In the genomic region with DNA sequence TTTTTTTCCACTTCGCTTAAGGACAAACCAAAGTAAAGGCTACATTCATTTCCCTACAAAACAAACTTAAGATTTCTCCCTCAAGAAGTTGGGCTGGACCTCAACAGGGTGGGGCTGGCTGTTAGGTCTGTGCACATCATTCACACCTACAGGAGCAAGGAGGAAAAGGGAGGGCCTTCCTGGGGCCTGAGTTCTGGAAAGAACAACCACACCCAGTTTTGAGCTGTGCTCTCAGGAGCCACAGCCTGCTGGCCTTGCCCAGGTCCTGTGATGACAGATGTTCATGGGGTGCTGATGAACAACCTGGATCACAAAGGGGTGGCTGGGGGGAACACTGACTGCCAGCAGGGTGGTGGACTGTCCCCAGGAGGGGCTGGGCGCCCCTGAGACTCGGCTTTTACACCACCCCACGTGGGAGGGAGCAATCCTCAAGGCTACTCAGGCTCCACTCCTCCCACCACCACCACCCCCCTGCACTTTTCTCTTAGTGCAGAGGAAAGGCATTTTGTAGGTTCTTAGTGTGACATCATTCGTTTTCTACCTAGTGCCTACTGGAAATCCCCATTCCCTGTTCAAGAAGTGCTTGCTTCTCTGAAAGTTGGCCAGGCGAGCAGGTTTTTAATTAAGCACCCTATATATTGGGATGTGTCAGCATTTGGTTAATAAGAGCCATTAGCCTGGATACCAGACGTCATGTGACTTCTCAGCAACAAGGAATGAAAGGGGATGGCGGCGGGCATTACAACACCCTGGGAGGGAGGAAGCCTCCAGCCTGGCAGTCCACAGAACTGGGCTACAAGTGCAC, we compare ENCODE assay signal across 19 cellular contexts. TPM values are rescaled to one million over a fixed set of nuclear protein-coding genes. Genes with fewer than 3 reads are reported as not detected.
DNase-seq lines count a peak whose midpoint lies in the region; ATAC-seq, FAIRE-seq and TF ChIP-seq lines count a peak whose summit lies in the region.
"Had no signal": no experiment of that assay in that cellular context is flagged by ENCODE, and none has a peak within 500 bp of the region (broad histone marks: within the 10 kb centered on the region; RNA-seq: fewer than 3 reads in every experiment).

No MANE protein-coding gene starts in this region.

- ATAC-seq in naive thymus-derived CD8-positive, alpha-beta T cell = no peak
- no peak for ATAC-seq in naive thymus-derived CD4-positive, alpha-beta T cell
- ATAC-seq: activated T-cell treated with anti-CD3 and anti-CD28 coated beads, Interleukin-2, amount 50 U/mL, for 4 hours; natural killer cell treated with Interleukin-12 subunit alpha and Interleukin-12 subunit beta and Interleukin-15 and Interleukin-18, amount 100 ng/mL, for 72 hours; T-cell had no signal

- no peak for TF ChIP-seq EP300 in suprapubic skin (IDR thresholded peaks at IDR 0.05)

- H3K27me3 ChIP-seq in astrocyte (ENCODE audit: insufficient read depth, low read length) = no peaks in the 10 kb centered on the region
- no peaks in the 10 kb centered on the region for H3K27me3 ChIP-seq in kidney epithelial cell (ENCODE audit: control insufficient read depth, insufficient read depth, low read length)
- H3K27me3 ChIP-seq in suprapubic skin = no peaks in the 10 kb centered on the region
- H3K27me3 ChIP-seq in naive thymus-derived CD4-positive, alpha-beta T cell (ENCODE audit: control insufficient read depth in 2 of 2, insufficient read depth in 2 of 2, low read length in 2 of 2) = no peaks in the 10 kb centered on the region
- H3K27me3 ChIP-seq: hepatocyte had no signal

- POLR2A ChIA-PET in activated CD4-positive, alpha-beta T cell treated with anti-CD3 and anti-CD28 coated beads, Interleukin-2, amount 10 ng/mL, durations not matched to agents 7 days and 5 days (lab: Charles Lee) = no interaction called here
- POLR2A ChIA-PET in naive thymus-derived CD8-positive, alpha-beta T cell (lab: Charles Lee) = interaction anchor here (0.6 kb wide), 1 partner anchor 362 kb away, joined by 3 read pairs; no protein-coding TSS in a partner anchor
- POLR2A ChIA-PET in naive thymus-derived CD4-positive, alpha-beta T cell (lab: Charles Lee) = no interaction called here

- TF ChIP-seq POLR2A in suprapubic skin (IDR thresholded peaks at IDR 0.05) = no peak

- H3K4me2 ChIP-seq in astrocyte (ENCODE audit: low read length) = no peak overlapping the region
- H3K4me2 ChIP-seq: hepatocyte had no signal

- no peak for FAIRE-seq in astrocyte (lab: Jason Lieb, UNC)
- FAIRE-seq: A204.1 had no signal

- H3K4me3 ChIP-seq in astrocyte (ENCODE audit: insufficient read depth, low read depth, low read length) (no peak overlapping the region), kidney epithelial cell (ENCODE audit: low read depth, low read length) (no peak overlapping the region), suprapubic skin (no peak overlapping the region)
- H3K4me3 ChIP-seq in naive thymus-derived CD4-positive, alpha-beta T cell (ENCODE audit: low read length) = no peak overlapping the region
- H3K4me3 ChIP-seq: hepatocyte, left ventricle myocardium inferior had no signal

- no peak for TF ChIP-seq CTCF in astrocyte (IDR thresholded peaks at IDR 0.05; ENCODE audit: insufficient read depth, low read depth, low read length)
- TF ChIP-seq CTCF in kidney epithelial cell (IDR thresholded peaks at IDR 0.05; ENCODE audit: insufficient read depth, low read length, poor library complexity, severe bottlenecking) = no peak
- no peak for TF ChIP-seq CTCF in suprapubic skin (IDR thresholded peaks at IDR 0.05)

- no peak overlapping the region for H3K9ac ChIP-seq in astrocyte (ENCODE audit: low read length)

- H3K27ac ChIP-seq in astrocyte (ENCODE audit: low read depth, low read length) = no peak overlapping the region
- peak overlapping the region; percentile 75 for H3K27ac ChIP-seq in suprapubic skin
- H3K27ac ChIP-seq in naive thymus-derived CD4-positive, alpha-beta T cell (ENCODE audit: low read depth, low read length) = no peak overlapping the region
- H3K27ac ChIP-seq: hepatocyte, left ventricle myocardium inferior had no signal

- H3K27ac Mint-ChIP-seq in activated CD4-positive, alpha-beta T cell treated with anti-CD3 and anti-CD28 coated beads, Interleukin-2, amount 10 ng/mL, durations not matched to agents 7 days and 5 days = peak overlapping the region; percentile 44
- no peak overlapping the region for H3K27ac Mint-ChIP-seq in astrocyte (ENCODE audit: unreplicated experiment)
- no peak overlapping the region for H3K27ac Mint-ChIP-seq in naive thymus-derived CD8-positive, alpha-beta T cell
- H3K27ac Mint-ChIP-seq in naive thymus-derived CD4-positive, alpha-beta T cell = peak overlapping the region in 1 of 9 donors; percentile 83
- H3K27ac Mint-ChIP-seq: natural killer cell treated with Interleukin-12 subunit alpha and Interleukin-12 subunit beta and Interleukin-15 and Interleukin-18, amount 100 ng/mL, for 72 hours; T-cell had no signal

- CTCF ChIA-PET in activated CD4-positive, alpha-beta T cell treated with anti-CD3 and anti-CD28 coated beads, Interleukin-2, amount 10 ng/mL, durations not matched to agents 7 days and 5 days (lab: Charles Lee) = interaction anchor here (0.6 kb wide), 1 partner anchor 335 kb away, joined by 3 read pairs; no protein-coding TSS in a partner anchor
- CTCF ChIA-PET in naive thymus-derived CD4-positive, alpha-beta T cell (lab: Charles Lee) = no interaction called here

- H3K36me3 ChIP-seq in astrocyte (ENCODE audit: insufficient read depth, low read length) = peaks cover 33% of the 10 kb centered on the region
- H3K36me3 ChIP-seq in kidney epithelial cell (ENCODE audit: control insufficient read depth, insufficient read depth, low read length) = peaks cover 4% of the 10 kb centered on the region
- H3K36me3 ChIP-seq in suprapubic skin = peaks cover 41% of the 10 kb centered on the region
- H3K36me3 ChIP-seq in naive thymus-derived CD4-positive, alpha-beta T cell (ENCODE audit: control insufficient read depth in 2 of 3, insufficient read depth in 3 of 3, low read length in 3 of 3) = no peaks in the 10 kb centered on the region

- intact Hi-C loops in naive thymus-derived CD4-positive, alpha-beta T cell (cut with micrococcal nuclease) = no loop called here

- no peak overlapping the region for H3K4me3 Mint-ChIP-seq in activated CD4-positive, alpha-beta T cell treated with anti-CD3 and anti-CD28 coated beads, Interleukin-2, amount 10 ng/mL, durations not matched to agents 7 days and 5 days
- H3K4me3 Mint-ChIP-seq in astrocyte (ENCODE audit: unreplicated experiment) = no peak overlapping the region
- H3K4me3 Mint-ChIP-seq in naive thymus-derived CD8-positive, alpha-beta T cell = no peak overlapping the region
- peak overlapping the region in 1 of 10 donors; percentile 28 for H3K4me3 Mint-ChIP-seq in naive thymus-derived CD4-positive, alpha-beta T cell
- H3K4me3 Mint-ChIP-seq: activated T-cell treated with anti-CD3 and anti-CD28 coated beads, Interleukin-2, amount 50 U/mL, for 4 hours; natural killer cell treated with Interleukin-12 subunit alpha and Interleukin-12 subunit beta and Interleukin-15 and Interleukin-18, amount 100 ng/mL, for 72 hours; T-cell had no signal

- H3K9me3 Mint-ChIP-seq in activated CD4-positive, alpha-beta T cell treated with anti-CD3 and anti-CD28 coated beads, Interleukin-2, amount 10 ng/mL, durations not matched to agents 7 days and 5 days = no peaks in the 10 kb centered on the region
- peaks cover 1% of the 10 kb centered on the region for H3K9me3 Mint-ChIP-seq in astrocyte (ENCODE audit: unreplicated experiment)
- no peaks in the 10 kb centered on the region for H3K9me3 Mint-ChIP-seq in naive thymus-derived CD8-positive, alpha-beta T cell
- no peaks in the 10 kb centered on the region for H3K9me3 Mint-ChIP-seq in naive thymus-derived CD4-positive, alpha-beta T cell
- H3K9me3 Mint-ChIP-seq: activated T-cell treated with anti-CD3 and anti-CD28 coated beads, Interleukin-2, amount 50 U/mL, for 4 hours; CD4-positive, CD25-positive, alpha-beta regulatory T cell; natural killer cell treated with Interleukin-12 subunit alpha and Interleukin-12 subunit beta and Interleukin-15 and Interleukin-18, amount 100 ng/mL, for 72 hours; T-cell had no signal

- DNase-seq in activated CD4-positive, alpha-beta T cell treated with anti-CD3 and anti-CD28 coated beads, Interleukin-2, amount 10 ng/mL, durations not matched to agents 7 days and 5 days = no peak
- DNase-seq in activated CD4-positive, alpha-beta T cell treated with anti-CD3 and anti-CD28 coated beads, Interleukin-2, amount 50 U/mL, for 1 hour = no peak
- peak; percentile 31 for DNase-seq in astrocyte (ENCODE audit: low read depth)
- peak; percentile 32 for DNase-seq in kidney epithelial cell (ENCODE audit: low read depth)
- peak in 1 of 2 donors; percentile 48 for DNase-seq in suprapubic skin (ENCODE audit: low spot score in 2 of 2)
- DNase-seq in naive thymus-derived CD8-positive, alpha-beta T cell = no peak
- no peak for DNase-seq in naive thymus-derived CD4-positive, alpha-beta T cell
- DNase-seq in stimulated activated CD4-positive, alpha-beta T cell treated with anti-CD3 and anti-CD28 coated beads, Interleukin-4, amount 100 ng/mL, for 1 hour = no peak
- DNase-seq: activated CD4-positive, CD25-positive, alpha-beta regulatory T cell treated with anti-CD3 and anti-CD28 coated beads, Interleukin-2, amount 50 U/mL, for 72 hours; activated T-cell treated with anti-CD3 and anti-CD28 coated beads, Interleukin-2, amount 50 U/mL, for 4 hours; amniotic stem cell; CD4-positive, CD25-positive, alpha-beta regulatory T cell; cortex of kidney; left ventricle myocardium inferior; NCI-H524 treated with DMSO at 0.1 percent for 48 hours; T-cell had no signal

- no peaks in the 10 kb centered on the region for H3K27me3 Mint-ChIP-seq in activated CD4-positive, alpha-beta T cell treated with anti-CD3 and anti-CD28 coated beads, Interleukin-2, amount 10 ng/mL, durations not matched to agents 7 days and 5 days
- no peaks in the 10 kb centered on the region for H3K27me3 Mint-ChIP-seq in astrocyte (ENCODE audit: low read depth, unreplicated experiment)
- H3K27me3 Mint-ChIP-seq in naive thymus-derived CD8-positive, alpha-beta T cell = no peaks in the 10 kb centered on the region
- no peaks in the 10 kb centered on the region for H3K27me3 Mint-ChIP-seq in naive thymus-derived CD4-positive, alpha-beta T cell
- H3K27me3 Mint-ChIP-seq: CD4-positive, CD25-positive, alpha-beta regulatory T cell; natural killer cell treated with Interleukin-12 subunit alpha and Interleukin-12 subunit beta and Interleukin-15 and Interleukin-18, amount 100 ng/mL, for 72 hours; T-cell had no signal

- H3K79me2 ChIP-seq in astrocyte (ENCODE audit: insufficient read depth, low read length) = peaks cover 8% of the 10 kb centered on the region
- H3K79me2 ChIP-seq: hepatocyte had no signal

- H2AFZ ChIP-seq in astrocyte (ENCODE audit: low read depth, low read length) = no peak overlapping the region
- H2AFZ ChIP-seq: hepatocyte had no signal

- WGBS in suprapubic skin = 56% methylated on average over 7 of the region's 9 CpGs

- H3K4me1 Mint-ChIP-seq in activated CD4-positive, alpha-beta T cell treated with anti-CD3 and anti-CD28 coated beads, Interleukin-2, amount 10 ng/mL, durations not matched to agents 7 days and 5 days = peaks cover 31% of the 10 kb centered on the region
- H3K4me1 Mint-ChIP-seq in astrocyte (ENCODE audit: low read depth, unreplicated experiment) = peaks cover 5% of the 10 kb centered on the region
- H3K4me1 Mint-ChIP-seq in naive thymus-derived CD8-positive, alpha-beta T cell = peaks cover 2 to 8% (median 6%) of the 10 kb centered on the region in 4 donors
- H3K4me1 Mint-ChIP-seq in naive thymus-derived CD4-positive, alpha-beta T cell = peaks cover 0 to 46% (median 5%) of the 10 kb centered on the region in 7 donors

- peaks cover 32% of the 10 kb centered on the region for H4K20me1 ChIP-seq in astrocyte (ENCODE audit: insufficient read depth, low read length)

- H3K4me1 ChIP-seq in astrocyte (ENCODE audit: insufficient read depth, low read length) = no peaks in the 10 kb centered on the region
- peaks cover 11% of the 10 kb centered on the region for H3K4me1 ChIP-seq in suprapubic skin
- no peaks in the 10 kb centered on the region for H3K4me1 ChIP-seq in naive thymus-derived CD4-positive, alpha-beta T cell (ENCODE audit: control insufficient read depth in 2 of 2, insufficient read depth in 2 of 2, low read length in 2 of 2)

- peaks cover 41% of the 10 kb centered on the region for H3K36me3 Mint-ChIP-seq in activated CD4-positive, alpha-beta T cell treated with anti-CD3 and anti-CD28 coated beads, Interleukin-2, amount 10 ng/mL, durations not matched to agents 7 days and 5 days (ENCODE audit: low read depth)
- peaks cover 21% of the 10 kb centered on the region for H3K36me3 Mint-ChIP-seq in astrocyte (ENCODE audit: low read depth, unreplicated experiment)
- H3K36me3 Mint-ChIP-seq in naive thymus-derived CD8-positive, alpha-beta T cell = no peaks in the 10 kb centered on the region
- peaks cover 0 to 27% (median 0%) of the 10 kb centered on the region in 5 donors for H3K36me3 Mint-ChIP-seq in naive thymus-derived CD4-positive, alpha-beta T cell
- H3K36me3 Mint-ChIP-seq: CD4-positive, CD25-positive, alpha-beta regulatory T cell; natural killer cell treated with Interleukin-12 subunit alpha and Interleukin-12 subunit beta and Interleukin-15 and Interleukin-18, amount 100 ng/mL, for 72 hours; T-cell had no signal

- H3K9me3 ChIP-seq in astrocyte (ENCODE audit: insufficient read depth, low read depth, low read length) (no peaks in the 10 kb centered on the region), suprapubic skin (no peaks in the 10 kb centered on the region)
- no peaks in the 10 kb centered on the region for H3K9me3 ChIP-seq in naive thymus-derived CD4-positive, alpha-beta T cell (ENCODE audit: control insufficient read depth in 2 of 3, low read length in 3 of 3)
- H3K9me3 ChIP-seq: left ventricle myocardium inferior had no signal

RNA-seq across cellular contexts. Expression of a gene that starts 35.7 kb away (rescaled TPM):
- 100 to 1,000 TPM in 1 of 2 experiments, 10 to 100 TPM in 1; 94.1 to 107 TPM for total RNA-seq in activated CD4-positive, alpha-beta T cell treated with anti-CD3 and anti-CD28 coated beads, Interleukin-2, amount 10 ng/mL, durations not matched to agents 7 days and 5 days
- total RNA-seq in astrocyte = 5.9 and 7.9 TPM in 2 replicates
- 12.8 and 15.8 TPM in 2 replicates for total RNA-seq in kidney epithelial cell
- 10 to 100 TPM in 2 of 4 donors, 1 to 10 TPM in 2; 8.6 to 17.7 (median 11.8) TPM for total RNA-seq in suprapubic skin
- under 1 TPM; 0.52 to 0.80 TPM for total RNA-seq in naive thymus-derived CD8-positive, alpha-beta T cell
- under 1 TPM in 1 of 3 donors, not detected in 2; 0.34 TPM for polyA plus RNA-seq in naive thymus-derived CD8-positive, alpha-beta T cell
- 10 to 100 TPM in 1 of 5 experiments, 1 to 10 TPM in 1, under 1 TPM in 3; 0.27 to 52.2 (median 0.41) TPM for total RNA-seq in naive thymus-derived CD4-positive, alpha-beta T cell
- polyA plus RNA-seq in naive thymus-derived CD4-positive, alpha-beta T cell = not detected

Comparison
In these comparisons a context has a peak if more than half of its experiments do, and no peak if none do; other contexts are left out.
1. DNase-seq: peak in astrocyte (single experiment) and kidney epithelial cell (single experiment); none in activated CD4-positive, alpha-beta T cell treated with anti-CD3 and anti-CD28 coated beads, Interleukin-2, amount 10 ng/mL, durations not matched to agents 7 days and 5 days (single experiment), activated CD4-positive, alpha-beta T cell treated with anti-CD3 and anti-CD28 coated beads, Interleukin-2, amount 50 U/mL, for 1 hour (single experiment), naive thymus-derived CD8-positive, alpha-beta T cell (0 of 10), naive thymus-derived CD4-positive, alpha-beta T cell (0 of 9) and stimulated activated CD4-positive, alpha-beta T cell treated with anti-CD3 and anti-CD28 coated beads, Interleukin-4, amount 100 ng/mL, for 1 hour (single experiment).